18 cellular contexts compared by ENCODE assay signal in genomic region chr7:37193775-37194135, GRCh38.
"Had no signal": no experiment of that assay in that cellular context is flagged by ENCODE, and none has a peak within 500 bp of the region (broad histone marks: within the 10 kb centered on the region; RNA-seq: fewer than 3 reads in every experiment).

No MANE protein-coding gene starts in this region.

- FAIRE-seq: frontal cortex had no signal

- H3K4me3 ChIP-seq: SK-N-MC, skin epidermis, suprapubic skin had no signal

- H3K9me3 ChIP-seq: suprapubic skin had no signal

- DNase-seq: activated CD4-positive, alpha-beta T cell treated with anti-CD3 and anti-CD28 coated beads, Interleukin-2, amount 50 U/mL, for 1 hour; activated naive CD4-positive, alpha-beta T cell treated with anti-CD3 and anti-CD28 coated beads for 36 hours; central memory CD4-positive, alpha-beta T cell; cortex of kidney; effector memory CD4-positive, alpha-beta T cell; left colon; retina; stimulated activated CD4-positive, alpha-beta T cell treated with anti-CD3 and anti-CD28 coated beads, Interleukin-4, amount 100 ng/mL, for 4 hours; stimulated activated CD8-positive, alpha-beta memory T cell treated with anti-CD3 and anti-CD28 coated beads, Interleukin-4, amount 100 ng/mL, for 48 hours; stimulated activated naive CD4-positive, alpha-beta T cell treated with Interleukin-2 at 50 U/mL for 16 hours; T-cell; T1000 had no signal

- H3K27me3 ChIP-seq: suprapubic skin had no signal

- ATAC-seq: activated CD4-positive, CD25-positive, alpha-beta regulatory T cell treated with anti-CD3 and anti-CD28 coated beads, Interleukin-2, amount 50 U/mL, for 24 hours; left colon; T-cell had no signal

- H3K36me3 ChIP-seq: suprapubic skin had no signal

- H3K27ac ChIP-seq: epithelial cell of prostate, SK-N-MC, skin epidermis, suprapubic skin had no signal
